In genomic region chr6:63598251-63599036, GRCh38 we compare ENCODE assay signal across 1 cellular context.
A peak's percentile ranks its signal among the peaks of the same experiment; 100 is the strongest.
TF ChIP-seq lines count a peak whose summit lies in the region.

No MANE protein-coding gene starts in this region.

TF ChIP-seq in HepG2, 621 proteins besides CTCF, POLR2A, EP300 and RAD21 (continued from another document and continues in another):
- TF ChIP-seq STAT6 (CRISPR knock-in tag; IDR thresholded peaks at IDR 0.05; ENCODE audit: borderline replicate concordance) (no peak), ZNF770 (CRISPR knock-in tag; IDR thresholded peaks at IDR 0.05) (no peak), ADNP (CRISPR knock-in tag; IDR thresholded peaks at IDR 0.05) (no peak), HBP1 (CRISPR knock-in tag; IDR thresholded peaks at IDR 0.05; ENCODE audit: low read depth) (peak; percentile 93), ZNF740 (CRISPR knock-in tag; IDR thresholded peaks at IDR 0.05) (no peak), ATF7-NPFF (CRISPR knock-in tag; IDR thresholded peaks at IDR 0.05; ENCODE audit: low read depth) (no peak), HCFC1 (IDR thresholded peaks at IDR 0.05; ENCODE audit: low read depth, low read length) (peak; percentile 58; the same call in 1 of the 2 replicates), ZBTB33 (CRISPR knock-in tag; IDR thresholded peaks at IDR 0.05) (peak; percentile 27; the same call in 1 of the 2 replicates), RELA (CRISPR knock-in tag; IDR thresholded peaks at IDR 0.05) (no peak), POGK (CRISPR knock-in tag; conservative IDR thresholded peaks at IDR 0.05) (no peak), CC2D1A (CRISPR knock-in tag; IDR thresholded peaks at IDR 0.05) (no peak), ZFP36L1 (CRISPR knock-in tag; IDR thresholded peaks at IDR 0.05) (no peak), CENPX (CRISPR knock-in tag; IDR thresholded peaks at IDR 0.05) (no peak), HOMEZ (CRISPR knock-in tag; IDR thresholded peaks at IDR 0.05; ENCODE audit: low read depth) (peak; percentile 95), MAFG (CRISPR knock-in tag; IDR thresholded peaks at IDR 0.05) (no peak), RFXANK (CRISPR knock-in tag; IDR thresholded peaks at IDR 0.05) (0 out of 2 replicates have a peak, but pooled peaks have one; percentile 2), MTERF4 (CRISPR knock-in tag; IDR thresholded peaks at IDR 0.05) (0 out of 2 replicates have a peak, but pooled peaks have one; percentile 82), MIER2 (CRISPR knock-in tag; IDR thresholded peaks at IDR 0.05) (peak; percentile 54; the same call in 1 of the 2 replicates), NFATC3 (CRISPR knock-in tag; IDR thresholded peaks at IDR 0.05) (no peak), ZNF225 (CRISPR knock-in tag; IDR thresholded peaks at IDR 0.05) (no peak), ZNF691 (CRISPR knock-in tag; IDR thresholded peaks at IDR 0.05; ENCODE audit: borderline replicate concordance, low read depth) (0 out of 2 replicates have a peak, but pooled peaks have one; percentile 42), HIC2 (CRISPR knock-in tag; IDR thresholded peaks at IDR 0.05; ENCODE audit: low read depth) (no peak), ZMAT5 (CRISPR knock-in tag; IDR thresholded peaks at IDR 0.05; ENCODE audit: borderline replicate concordance, low read depth) (no peak), TSC22D2 (CRISPR knock-in tag; IDR thresholded peaks at IDR 0.05; ENCODE audit: borderline replicate concordance) (no peak; the same call in 1 of the 2 replicates), ZNF430 (CRISPR knock-in tag; IDR thresholded peaks at IDR 0.05) (no peak), AHDC1 (CRISPR knock-in tag; IDR thresholded peaks at IDR 0.05; ENCODE audit: borderline replicate concordance) (no peak), ZNF510 (CRISPR knock-in tag; IDR thresholded peaks at IDR 0.05; ENCODE audit: low read depth) (no peak), RBFOX2 (IDR thresholded peaks at IDR 0.05; ENCODE audit: low read depth, low read length) (no peak), PCBP1 (IDR thresholded peaks at IDR 0.05; ENCODE audit: borderline replicate concordance, low read depth, low read length) (no peak), ZNF747 (CRISPR knock-in tag; IDR thresholded peaks at IDR 0.05; ENCODE audit: borderline replicate concordance) (peak; percentile 69; the same call in 1 of the 2 replicates), SKI (IDR thresholded peaks at IDR 0.05; ENCODE audit: partially characterized antibody) (no peak), DNMT1 (CRISPR knock-in tag; IDR thresholded peaks at IDR 0.05) (peak; percentile 83; the same call in 1 of the 2 replicates), KDM3A (CRISPR knock-in tag; IDR thresholded peaks at IDR 0.05; ENCODE audit: low read depth) (peak; percentile 76; the same call in 1 of the 2 replicates), ZNF101 (CRISPR knock-in tag; IDR thresholded peaks at IDR 0.05; ENCODE audit: borderline replicate concordance, low read depth) (no peak)
